Comparison of ENCODE assay signal across 22 cellular contexts in genomic region chr18:11119962-11120361, GRCh38. TPM values are rescaled to one million over a fixed set of nuclear protein-coding genes. Genes with fewer than 3 reads are reported as not detected.
A peak's percentile ranks its signal among the peaks of the same experiment; 100 is the strongest.
DNase-seq lines count a peak whose midpoint lies in the region; ATAC-seq and TF ChIP-seq lines count a peak whose summit lies in the region.
"Had no signal": no experiment of that assay in that cellular context is flagged by ENCODE, and none has a peak within 500 bp of the region (broad histone marks: within the 10 kb centered on the region; RNA-seq: fewer than 3 reads in every experiment).

No MANE protein-coding gene starts in this region.

- no peak overlapping the region for H3K4me3 Mint-ChIP-seq in chondrocyte (ENCODE audit: unreplicated experiment)
- H3K4me3 Mint-ChIP-seq: activated naive CD8-positive, alpha-beta T cell treated with anti-CD3 and anti-CD28 coated beads, Interleukin-2, amount 10 ng/mL, durations not matched to agents 7 days and 5 days; GM23338; IgD-negative memory B cell had no signal

- peaks cover 47% of the 10 kb centered on the region for H3K4me1 Mint-ChIP-seq in chondrocyte (ENCODE audit: low read depth)
- H3K4me1 Mint-ChIP-seq: activated naive CD8-positive, alpha-beta T cell treated with anti-CD3 and anti-CD28 coated beads, Interleukin-2, amount 10 ng/mL, durations not matched to agents 7 days and 5 days; IgD-negative memory B cell had no signal

- H3K36me3 Mint-ChIP-seq in chondrocyte (ENCODE audit: low read depth): no peaks in the 10 kb centered on the region
- H3K36me3 Mint-ChIP-seq: activated naive CD8-positive, alpha-beta T cell treated with anti-CD3 and anti-CD28 coated beads, Interleukin-2, amount 10 ng/mL, durations not matched to agents 7 days and 5 days; IgD-negative memory B cell had no signal

- H3K79me2 ChIP-seq in ACC112 (ENCODE audit: control insufficient read depth, insufficient read depth, low read length, unreplicated experiment): no peaks in the 10 kb centered on the region
- H3K79me2 ChIP-seq: parathyroid adenoma had no signal

- TF ChIP-seq CTCF in chondrocyte (IDR thresholded peaks at IDR 0.05) (no peak), testis (IDR thresholded peaks at IDR 0.05) (no peak)

- TF ChIP-seq POLR2A in testis (IDR thresholded peaks at IDR 0.05): no peak

- no peaks in the 10 kb centered on the region for H3K36me3 ChIP-seq in ACC112 (ENCODE audit: insufficient read depth, low read length)
- H3K36me3 ChIP-seq in testis (ENCODE audit: low read depth, missing control alignments): no peaks in the 10 kb centered on the region

- H3K4me1 ChIP-seq in ACC112 (ENCODE audit: control insufficient read depth, insufficient read depth, low read length, unreplicated experiment) (peaks cover 11% of the 10 kb centered on the region), testis (no peaks in the 10 kb centered on the region)
- H3K4me1 ChIP-seq: parathyroid adenoma had no signal

- intact Hi-C loops in testis (cut with DNase I; ENCODE audit: low total_unique reads): no loop called here

- H3K9me3 Mint-ChIP-seq in chondrocyte (ENCODE audit: low read depth): no peaks in the 10 kb centered on the region
- H3K9me3 Mint-ChIP-seq: activated naive CD8-positive, alpha-beta T cell treated with anti-CD3 and anti-CD28 coated beads, Interleukin-2, amount 10 ng/mL, durations not matched to agents 7 days and 5 days; GM23338 had no signal

- ATAC-seq in GM19351 (IDR thresholded peaks at IDR 0.05; ENCODE audit: unreplicated experiment) (no peak), GM18868 (IDR thresholded peaks at IDR 0.05; ENCODE audit: unreplicated experiment) (no peak)
- ATAC-seq: GM23338 had no signal

- WGBS in testis, 2 donors: 35 to 58% methylated on average over 4 of the region's 4 CpGs

- H3K9me3 ChIP-seq in testis: no peaks in the 10 kb centered on the region

- no peaks in the 10 kb centered on the region for H3K27me3 Mint-ChIP-seq in chondrocyte (ENCODE audit: low read depth)
- H3K27me3 Mint-ChIP-seq: activated naive CD8-positive, alpha-beta T cell treated with anti-CD3 and anti-CD28 coated beads, Interleukin-2, amount 10 ng/mL, durations not matched to agents 7 days and 5 days; IgD-negative memory B cell had no signal

- H3K27ac ChIP-seq in ACC112 (ENCODE audit: low read depth, low read length) (peak overlapping the region; percentile 8; the same call in 1 of the 2 replicates), testis (no peak overlapping the region)
- H3K27ac ChIP-seq: epithelial cell of prostate, parathyroid adenoma, SK-N-MC had no signal

- peak overlapping the region; percentile 69 for H3K27ac Mint-ChIP-seq in chondrocyte (ENCODE audit: unreplicated experiment)
- H3K27ac Mint-ChIP-seq: activated naive CD8-positive, alpha-beta T cell treated with anti-CD3 and anti-CD28 coated beads, Interleukin-2, amount 10 ng/mL, durations not matched to agents 7 days and 5 days; GM23338 had no signal

- H3K27me3 ChIP-seq in ACC112 (ENCODE audit: insufficient read depth, low read length) (no peaks in the 10 kb centered on the region; the same call in 1 of the 2 replicates), testis (no peaks in the 10 kb centered on the region)

- no peak overlapping the region for H2AFZ ChIP-seq in ACC112 (ENCODE audit: low read length, unreplicated experiment)
- H2AFZ ChIP-seq: GM23338, parathyroid adenoma had no signal

- DNase-seq in HS-5 (ENCODE audit: low read depth) (peak; percentile 53), chondrocyte (ENCODE audit: low spot score) (no peak), myocyte (ENCODE audit: low read depth) (peak; percentile 33), testis (no peak), NCI-H345 treated with DMSO at 0.1 percent for 48 hours (lab: John Stamatoyannopoulos, UW; ENCODE audit: unreplicated experiment) (no peak)
- DNase-seq: activated naive CD8-positive, alpha-beta T cell treated with anti-CD3 and anti-CD28 coated beads, Interleukin-2, amount 10 ng/mL, durations not matched to agents 7 days and 5 days; activated T-cell treated with anti-CD3 and anti-CD28 coated beads, Interleukin-2, amount 50 U/mL, for 48 hours; cerebellar nuclear complex; COR-L47; GF-D8; glutamatergic neuron; NCI-H1417; NCI-H446; OCI-M1 had no signal

- no peak overlapping the region for H3K4me3 ChIP-seq in ACC112 (ENCODE audit: low read depth, low read length)
- H3K4me3 ChIP-seq in testis: no peak overlapping the region
- H3K4me3 ChIP-seq: GM23338, SK-N-MC had no signal

RNA-seq across cellular contexts. Expression of gene PIEZO2, which starts 29.4 kb away (rescaled TPM):
- 115 to 147 TPM (median 142 TPM) in 3 replicates for total RNA-seq in chondrocyte
- 7.5 and 10.7 TPM in 2 replicates for total RNA-seq in myocyte
- polyA plus RNA-seq in myocyte (2012): 12.6 TPM
- 1 to 10 TPM; 2.3 to 3.0 TPM for total RNA-seq in testis
- polyA plus RNA-seq in testis (ENCODE audit: insufficient read depth, low read depth, low replicate concordance): 3.5 TPM
- total RNA-seq: activated naive CD8-positive, alpha-beta T cell treated with anti-CD3 and anti-CD28 coated beads, Interleukin-2, amount 10 ng/mL, durations not matched to agents 7 days and 5 days had no signal
- polyA plus RNA-seq: IgD-negative memory B cell had no signal

Comparison
In these comparisons a context has a peak if more than half of its experiments do, and no peak if none do; other contexts are left out.
1. DNase-seq: peak in HS-5 (single experiment) and myocyte (single experiment); none in chondrocyte (single experiment), testis (single experiment) and NCI-H345 treated with DMSO at 0.1 percent for 48 hours (single experiment).